Comparison of ENCODE assay signal across 16 cellular contexts in the genomic region with DNA sequence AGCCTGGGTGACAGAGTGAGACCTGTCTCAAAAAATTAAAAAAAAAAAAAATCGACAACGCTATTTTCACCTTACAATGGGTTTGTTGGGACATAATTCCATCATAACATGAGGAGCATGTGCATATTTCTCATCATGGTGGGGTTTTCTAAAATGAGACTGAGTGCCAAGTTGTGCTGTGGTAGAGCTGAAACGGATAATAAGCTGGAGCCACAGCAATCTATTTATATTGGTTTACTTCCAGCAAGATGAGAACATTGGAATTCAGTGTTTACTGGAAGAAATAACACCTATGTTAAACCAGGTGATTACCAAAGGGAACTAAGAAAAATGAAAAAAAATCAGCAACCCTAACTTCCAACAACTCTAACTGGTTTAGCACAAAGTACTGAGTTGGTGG.
DNase-seq lines count a peak whose midpoint lies in the region; ATAC-seq, FAIRE-seq and TF ChIP-seq lines count a peak whose summit lies in the region.
"Had no signal": no experiment of that assay in that cellular context is flagged by ENCODE, and none has a peak within 500 bp of the region (broad histone marks: within the 10 kb centered on the region; RNA-seq: fewer than 3 reads in every experiment).

No MANE protein-coding gene starts in this region.

- POLR2A ChIA-PET in A549 (lab: Yijun Ruan, JAX) (interaction anchor here (0.6 to 1.8 kb wide), 6 partner anchors 8 to 85 kb away, joined by 3 to 7 read pairs (median 4); no protein-coding TSS in a partner anchor), Panc1 (lab: Charles Lee) (interaction anchor here (0.6 kb wide), 1 partner anchor 261 kb away, joined by 3 read pairs; no protein-coding TSS in a partner anchor)
- POLR2A ChIA-PET in CD4-positive, alpha-beta T cell (lab: Charles Lee): interaction anchor here (0.9 to 1.3 kb wide), 4 partner anchors 14 to 86 kb away, joined by 3 to 4 read pairs (median 3); no protein-coding TSS in a partner anchor

- H3K9me3 ChIP-seq in A549 (no peaks in the 10 kb centered on the region), Panc1 (ENCODE audit: control insufficient read depth, insufficient read depth, low read depth, low read length) (no peaks in the 10 kb centered on the region), lower lobe of right lung (no peaks in the 10 kb centered on the region), adrenal gland (replicated peaks in 1 of 3) (no peaks in the 10 kb centered on the region)
- no peaks in the 10 kb centered on the region for H3K9me3 ChIP-seq in CD4-positive, alpha-beta T cell (ENCODE audit: control insufficient read depth, low read length)
- H3K9me3 ChIP-seq: BLaER1, SJSA1 had no signal

- DNase-seq in A549 (ENCODE audit: low read depth in 1 of 2, low spot score in 1 of 2) (no peak), Panc1 (ENCODE audit: low read depth, low spot score) (no peak), lower lobe of right lung (no peak), adrenal gland (no peak), AG08395 (ENCODE audit: low spot score) (no peak)
- no peak for DNase-seq in CD4-positive, alpha-beta T cell
- DNase-seq: DMS 273 treated with DMSO at 0.1 percent for 48 hours, HFFc6, Kasumi-1, NCI-H1105 treated with DMSO at 0.1 percent for 48 hours, NCI-H187, NCI-H774 had no signal

- H3K36me3 ChIP-seq in Panc1 (ENCODE audit: control insufficient read depth, insufficient read depth, low read length) (no peaks in the 10 kb centered on the region), lower lobe of right lung (no peaks in the 10 kb centered on the region), adrenal gland (replicated peaks in 1 of 2) (no peaks in the 10 kb centered on the region)
- H3K36me3 ChIP-seq: BLaER1, SJSA1 had no signal

- no peak for TF ChIP-seq RAD21 in A549 (conservative IDR thresholded peaks at IDR 0.05 in 1 of 2, IDR thresholded peaks at IDR 0.05 in 1 of 2)

- TF ChIP-seq POLR2A in A549 (IDR thresholded peaks at IDR 0.05; ENCODE audit: low read length) (no peak), adrenal gland (IDR thresholded peaks at IDR 0.05) (no peak)

- H3K27ac ChIP-seq in A549: peak overlapping the region; percentile 85 to 86
- H3K27ac ChIP-seq in CD4-positive, alpha-beta T cell (ENCODE audit: low read depth, low read length): no peak overlapping the region
- H3K27ac ChIP-seq in Panc1 (ENCODE audit: low read length): peak overlapping the region; percentile 2; the same call in 1 of the 2 replicates
- H3K27ac ChIP-seq in lower lobe of right lung: no peak overlapping the region
- H3K27ac ChIP-seq in adrenal gland: no peak overlapping the region
- H3K27ac ChIP-seq: BLaER1, SJSA1 had no signal

- no peaks in the 10 kb centered on the region for H3K27me3 Mint-ChIP-seq in CD4-positive, alpha-beta T cell

- H3K4me1 Mint-ChIP-seq in CD4-positive, alpha-beta T cell (ENCODE audit: low read depth): peaks cover 83% of the 10 kb centered on the region

- H3K27me3 ChIP-seq in CD4-positive, alpha-beta T cell (ENCODE audit: control insufficient read depth, insufficient read depth, low read length): no peaks in the 10 kb centered on the region
- H3K27me3 ChIP-seq in Panc1 (ENCODE audit: control insufficient read depth, insufficient read depth, low read length) (no peaks in the 10 kb centered on the region), lower lobe of right lung (ENCODE audit: low read depth) (no peaks in the 10 kb centered on the region), adrenal gland (no peaks in the 10 kb centered on the region)
- H3K27me3 ChIP-seq: BLaER1, SJSA1 had no signal

- intact Hi-C loops in CD4-positive, alpha-beta T cell (cut with DNase I, micrococcal nuclease): no loop called here
- intact Hi-C loops in Panc1 (cut with micrococcal nuclease; ENCODE audit: unreplicated experiment): no loop called here
- intact Hi-C loops in lower lobe of right lung (cut with DNase I): no loop called here
- intact Hi-C loops in adrenal gland (cut with DNase I): no loop called here

- no peak for FAIRE-seq in A549 (lab: Jason Lieb, UNC)

- peaks cover 2% of the 10 kb centered on the region for H3K9me3 Mint-ChIP-seq in CD4-positive, alpha-beta T cell
- H3K9me3 Mint-ChIP-seq: HFFc6 had no signal

- peak overlapping the region; percentile 37 for H3K4me3 ChIP-seq in A549
- H3K4me3 ChIP-seq in Panc1 (ENCODE audit: low read depth in 2 of 2, low read length in 2 of 2): peak overlapping the region; percentile 35 to 53; a peak in 3 of 4 replicates
- peak overlapping the region; percentile 18 for H3K4me3 ChIP-seq in lower lobe of right lung
- no peak overlapping the region for H3K4me3 ChIP-seq in adrenal gland
- H3K4me3 ChIP-seq: BLaER1 had no signal

- TF ChIP-seq EP300 in A549 (IDR thresholded peaks at IDR 0.05): no peak

- in situ Hi-C loops in Panc1 (cut with HindIII; ENCODE audit: low pct_unique_long_range_greater_than_20kb, low sequenced_read_pairs): no loop called here

- no TSS peak for BruUV-seq in Panc1 (replicated peaks; lab: Mats Ljungman, UMichigan)

- CTCF ChIA-PET in A549 (lab: Yijun Ruan, JAX) (interaction anchor here (0.9 to 2.1 kb wide), 6 partner anchors 25 to 114 kb away, joined by 3 to 5 read pairs (median 4); no protein-coding TSS in a partner anchor), Panc1 (lab: Charles Lee) (no interaction called here)
- CTCF ChIA-PET in CD4-positive, alpha-beta T cell (lab: Charles Lee): interaction anchor here (0.7 kb wide), 1 partner anchor 736 kb away, joined by 3 read pairs; no protein-coding TSS in a partner anchor

- peak overlapping the region; percentile 79 for H3K4me2 ChIP-seq in A549
- H3K4me2 ChIP-seq: BLaER1 had no signal

- H3K27ac Mint-ChIP-seq in CD4-positive, alpha-beta T cell: peak overlapping the region; percentile 88
- H3K27ac Mint-ChIP-seq: HFFc6, IgD-negative memory B cell had no signal

- H3K4me1 ChIP-seq in A549 (peaks cover 36% of the 10 kb centered on the region), Panc1 (ENCODE audit: control insufficient read depth, insufficient read depth, low read length) (peaks cover 9% of the 10 kb centered on the region), lower lobe of right lung (peaks cover 32% of the 10 kb centered on the region), adrenal gland (replicated peaks in 1 of 2) (peaks cover 9 to 19% of the 10 kb centered on the region in 2 donors)

- peak overlapping the region; percentile 54 for H3K4me3 Mint-ChIP-seq in CD4-positive, alpha-beta T cell
- H3K4me3 Mint-ChIP-seq: HFFc6 had no signal

- ATAC-seq in A549 (no peak), Panc1 (no peak), lower lobe of right lung (no peak), HG03280 (IDR thresholded peaks at IDR 0.05; ENCODE audit: unreplicated experiment) (no peak)
- no peak for ATAC-seq in CD4-positive, alpha-beta T cell (ENCODE audit: poor library complexity)

- peaks cover 18% of the 10 kb centered on the region for H3K36me3 Mint-ChIP-seq in CD4-positive, alpha-beta T cell (ENCODE audit: low read depth)
- H3K36me3 Mint-ChIP-seq: IgD-negative memory B cell had no signal

- TF ChIP-seq CTCF in A549 (IDR thresholded peaks at IDR 0.05) (no peak), Panc1 (IDR thresholded peaks at IDR 0.05) (no peak), lower lobe of right lung (IDR thresholded peaks at IDR 0.05) (no peak), adrenal gland (IDR thresholded peaks at IDR 0.05) (no peak)
- no peak for TF ChIP-seq CTCF in CD4-positive, alpha-beta T cell (IDR thresholded peaks at IDR 0.05)

- 69% methylated on average over 3 of the region's 3 CpGs for WGBS in A549 (ENCODE audit: missing lambda C conversion rate)
- WGBS in adrenal gland, 4 donors: 79 to 90% (median 87%) methylated on average over 3 of the region's 3 CpGs

TF ChIP-seq in A549, 52 proteins besides CTCF, POLR2A, EP300 and RAD21 (continues in another document):
- TF ChIP-seq JUNB (IDR thresholded peaks at IDR 0.05) (no peak), MAFK (IDR thresholded peaks at IDR 0.05; ENCODE audit: partially characterized antibody) (no peak), CHD4 (IDR thresholded peaks at IDR 0.05; ENCODE audit: borderline replicate concordance) (no peak), TP53 (CRISPR knock-in tag; IDR thresholded peaks at IDR 0.05) (no peak), RARB (CRISPR knock-in tag; IDR thresholded peaks at IDR 0.05) (no peak), GATA3 (IDR thresholded peaks at IDR 0.05; ENCODE audit: borderline replicate concordance) (no peak), TFCP2L1 (CRISPR knock-in tag; IDR thresholded peaks at IDR 0.05) (no peak), MAZ (IDR thresholded peaks at IDR 0.05; ENCODE audit: borderline replicate concordance, low read depth, low read length) (no peak)
- TF ChIP-seq, protein P1, sequence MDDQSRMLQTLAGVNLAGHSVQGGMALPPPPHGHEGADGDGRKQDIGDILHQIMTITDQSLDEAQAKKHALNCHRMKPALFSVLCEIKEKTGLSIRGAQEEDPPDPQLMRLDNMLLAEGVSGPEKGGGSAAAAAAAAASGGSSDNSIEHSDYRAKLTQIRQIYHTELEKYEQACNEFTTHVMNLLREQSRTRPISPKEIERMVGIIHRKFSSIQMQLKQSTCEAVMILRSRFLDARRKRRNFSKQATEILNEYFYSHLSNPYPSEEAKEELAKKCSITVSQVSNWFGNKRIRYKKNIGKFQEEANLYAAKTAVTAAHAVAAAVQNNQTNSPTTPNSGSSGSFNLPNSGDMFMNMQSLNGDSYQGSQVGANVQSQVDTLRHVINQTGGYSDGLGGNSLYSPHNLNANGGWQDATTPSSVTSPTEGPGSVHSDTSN (IDR thresholded peaks at IDR 0.05): no peak
- TF ChIP-seq, protein P2, sequence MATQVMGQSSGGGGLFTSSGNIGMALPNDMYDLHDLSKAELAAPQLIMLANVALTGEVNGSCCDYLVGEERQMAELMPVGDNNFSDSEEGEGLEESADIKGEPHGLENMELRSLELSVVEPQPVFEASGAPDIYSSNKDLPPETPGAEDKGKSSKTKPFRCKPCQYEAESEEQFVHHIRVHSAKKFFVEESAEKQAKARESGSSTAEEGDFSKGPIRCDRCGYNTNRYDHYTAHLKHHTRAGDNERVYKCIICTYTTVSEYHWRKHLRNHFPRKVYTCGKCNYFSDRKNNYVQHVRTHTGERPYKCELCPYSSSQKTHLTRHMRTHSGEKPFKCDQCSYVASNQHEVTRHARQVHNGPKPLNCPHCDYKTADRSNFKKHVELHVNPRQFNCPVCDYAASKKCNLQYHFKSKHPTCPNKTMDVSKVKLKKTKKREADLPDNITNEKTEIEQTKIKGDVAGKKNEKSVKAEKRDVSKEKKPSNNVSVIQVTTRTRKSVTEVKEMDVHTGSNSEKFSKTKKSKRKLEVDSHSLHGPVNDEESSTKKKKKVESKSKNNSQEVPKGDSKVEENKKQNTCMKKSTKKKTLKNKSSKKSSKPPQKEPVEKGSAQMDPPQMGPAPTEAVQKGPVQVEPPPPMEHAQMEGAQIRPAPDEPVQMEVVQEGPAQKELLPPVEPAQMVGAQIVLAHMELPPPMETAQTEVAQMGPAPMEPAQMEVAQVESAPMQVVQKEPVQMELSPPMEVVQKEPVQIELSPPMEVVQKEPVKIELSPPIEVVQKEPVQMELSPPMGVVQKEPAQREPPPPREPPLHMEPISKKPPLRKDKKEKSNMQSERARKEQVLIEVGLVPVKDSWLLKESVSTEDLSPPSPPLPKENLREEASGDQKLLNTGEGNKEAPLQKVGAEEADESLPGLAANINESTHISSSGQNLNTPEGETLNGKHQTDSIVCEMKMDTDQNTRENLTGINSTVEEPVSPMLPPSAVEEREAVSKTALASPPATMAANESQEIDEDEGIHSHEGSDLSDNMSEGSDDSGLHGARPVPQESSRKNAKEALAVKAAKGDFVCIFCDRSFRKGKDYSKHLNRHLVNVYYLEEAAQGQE (IDR thresholded peaks at IDR 0.05): no peak

Comparison
In these comparisons a context has a peak if more than half of its experiments do, and no peak if none do; other contexts are left out.
1. H3K27ac ChIP-seq: peak in A549 (2 of 2) and Panc1 (single experiment); none in CD4-positive, alpha-beta T cell (single experiment), lower lobe of right lung (single experiment) and adrenal gland (0 of 5).
2. H3K4me3 ChIP-seq: peak in A549 (single experiment), Panc1 (2 of 2) and lower lobe of right lung (single experiment); none in adrenal gland (0 of 4).